ENCODE assay signal across 9 cellular contexts in genomic region chr9:36818965-36819870, GRCh38.
DNase-seq lines count a peak whose midpoint lies in the region; TF ChIP-seq lines count a peak whose summit lies in the region.
"Had no signal": no experiment of that assay in that cellular context is flagged by ENCODE, and none has a peak within 500 bp of the region (broad histone marks: within the 10 kb centered on the region; RNA-seq: fewer than 3 reads in every experiment).

No MANE protein-coding gene starts in this region.

- no peak for TF ChIP-seq EP300 in sigmoid colon (IDR thresholded peaks at IDR 0.05)

- H3K27me3 ChIP-seq in sigmoid colon = peaks cover 0 to 14% (median 0%) of the 10 kb centered on the region in 3 donors

- no peak for TF ChIP-seq POLR2A in sigmoid colon (IDR thresholded peaks at IDR 0.05)

- DNase-seq in NCI-H1436 (lab: John Stamatoyannopoulos, UW) = peak; percentile 63
- DNase-seq in amniotic epithelial cell (ENCODE audit: low read depth) = peak; percentile 21
- peak; percentile 57 for DNase-seq in iPS-NIHi7 (ENCODE audit: extremely low spot score)
- DNase-seq in sigmoid colon = peak; percentile 52
- no peak for DNase-seq in activated T-cell treated with anti-CD3 and anti-CD28 coated beads for 4 hours
- DNase-seq in RPMI8226 = no peak
- DNase-seq in NOMO-1 treated with DMSO at 0.1 percent for 48 hours (lab: John Stamatoyannopoulos, UW; ENCODE audit: unreplicated experiment) = no peak
- DNase-seq: Kasumi-1 had no signal

- H3K9me3 ChIP-seq in sigmoid colon = no peaks in the 10 kb centered on the region
- H3K9me3 ChIP-seq: neutrophil had no signal

- no peak for TF ChIP-seq CTCF in sigmoid colon (IDR thresholded peaks at IDR 0.05)

- WGBS in sigmoid colon, 2 donors = 50 to 54% methylated on average over 35 of the region's 35 CpGs

- intact Hi-C loops in sigmoid colon (cut with DNase I) = no loop called here

- H3K36me3 ChIP-seq in sigmoid colon = no peaks in the 10 kb centered on the region
- H3K36me3 ChIP-seq: neutrophil had no signal

- H3K4me3 ChIP-seq in sigmoid colon = peak overlapping the region in 3 of 4 donors; percentile 38 to 43 (median 40)

- peak overlapping the region in 1 of 4 donors; percentile 28 for H3K27ac ChIP-seq in sigmoid colon
- H3K27ac ChIP-seq: neutrophil had no signal

- H3K4me1 ChIP-seq in sigmoid colon = peaks cover 0 to 17% (median 14%) of the 10 kb centered on the region in 4 donors

Comparison
In these comparisons a context has a peak if more than half of its experiments do, and no peak if none do; other contexts are left out.
1. DNase-seq: peak in NCI-H1436 (single experiment), amniotic epithelial cell (single experiment), iPS-NIHi7 (single experiment) and sigmoid colon (single experiment); none in activated T-cell treated with anti-CD3 and anti-CD28 coated beads for 4 hours (single experiment), RPMI8226 (single experiment) and NOMO-1 treated with DMSO at 0.1 percent for 48 hours (single experiment).